Comparison of ENCODE assay signal across 8 cellular contexts in genomic region chr9:83583151-83584014, GRCh38. TPM values are rescaled to one million over a fixed set of nuclear protein-coding genes. Genes with fewer than 3 reads are reported as not detected.
A peak's percentile ranks its signal among the peaks of the same experiment; 100 is the strongest.
DNase-seq lines count a peak whose midpoint lies in the region; ATAC-seq, FAIRE-seq and TF ChIP-seq lines count a peak whose summit lies in the region.

No MANE protein-coding gene starts in this region.

- H3K36me3 ChIP-seq in GM12878 (ENCODE audit: control insufficient read depth in 2 of 2, insufficient read depth in 2 of 2, low read length in 1 of 2): no peaks in the 10 kb centered on the region
- H3K36me3 ChIP-seq in iPS DF 6.9 (ENCODE audit: control insufficient read depth, insufficient read depth, low read length): no peaks in the 10 kb centered on the region

- 40% methylated on average over 6 of the region's 6 CpGs for WGBS in GM12878 (ENCODE audit: insufficient coverage, insufficient replicate concordance, low lambda C conversion rate, missing lambda C conversion rate)
- whole genome bisulfite sequencing in iPS DF 6.9 (ENCODE audit: insufficient coverage, insufficient read length): no CpG with 5 or more reads among the region's 6 CpGs

- H3K9me3 Mint-ChIP-seq in activated T-helper 17 cell treated with anti-CD3 and anti-CD28 coated beads, Interleukin-2, amount 50 U/mL, for 72 hours: no peaks in the 10 kb centered on the region

- in situ Hi-C loops in G401 (cut with HindIII; ENCODE audit: low sequenced_read_pairs) (no loop called here), GM12878 (cut with MboI) (no loop called here)

- DNase-seq in A172 (ENCODE audit: low spot score) (peak; percentile 69), G401 (ENCODE audit: low spot score) (peak; percentile 31), NCI-H82 treated with DMSO at 0.1 percent for 48 hours (lab: John Stamatoyannopoulos, UW; ENCODE audit: unreplicated experiment) (peak; percentile 4), GM12878 (ENCODE audit: low read depth, low spot score) (no peak), iPS DF 6.9 (ENCODE audit: low read depth, low spot score) (peak; percentile 61)
- peak; percentile 5 to 6 for DNase-seq in stimulated activated CD4-positive, alpha-beta T cell treated with anti-CD3 and anti-CD28 coated beads, Interleukin-2, amount 100 ng/mL, for 48 hours

- peak; percentile 88 for ATAC-seq in HG02798 (IDR thresholded peaks at IDR 0.05; ENCODE audit: poor library complexity, unreplicated experiment)
- peak; percentile 89 for ATAC-seq in GM12878
- no peak for ATAC-seq in activated T-helper 17 cell treated with anti-CD3 and anti-CD28 coated beads, Interleukin-2, amount 50 U/mL, for 72 hours (replicated peaks)

- RAD21 ChIA-PET in GM12878 (lab: Charles Lee; ENCODE audit: unreplicated experiment): no interaction called here

- no peaks in the 10 kb centered on the region for H3K36me3 Mint-ChIP-seq in activated T-helper 17 cell treated with anti-CD3 and anti-CD28 coated beads, Interleukin-2, amount 50 U/mL, for 72 hours (ENCODE audit: low read depth)

- no peaks in the 10 kb centered on the region for H3K27me3 Mint-ChIP-seq in activated T-helper 17 cell treated with anti-CD3 and anti-CD28 coated beads, Interleukin-2, amount 50 U/mL, for 72 hours

- peak; percentile 54 to 65 (median 56); a peak in 5 of 6 replicates for TF ChIP-seq CTCF in GM12878 (IDR thresholded peaks at IDR 0.05 in 2 of 3, conservative IDR thresholded peaks at IDR 0.05 in 1 of 3; ENCODE audit: control insufficient read depth in 2 of 3, extremely low read depth in 1 of 3, insufficient read depth in 1 of 3, low read depth in 3 of 3, low read length in 3 of 3)

- H3K4me2 ChIP-seq in GM12878 (ENCODE audit: control insufficient read depth, insufficient read depth): no peak overlapping the region

- no peaks in the 10 kb centered on the region for H3K79me2 ChIP-seq in GM12878 (ENCODE audit: control insufficient read depth, insufficient read depth, low read length)

- no peaks in the 10 kb centered on the region for H3K4me1 ChIP-seq in GM12878 (ENCODE audit: control insufficient read depth, insufficient read depth, low read length)
- H3K4me1 ChIP-seq in iPS DF 6.9 (ENCODE audit: control insufficient read depth, insufficient read depth, low read length): no peaks in the 10 kb centered on the region

- no peaks in the 10 kb centered on the region for H3K4me1 Mint-ChIP-seq in activated T-helper 17 cell treated with anti-CD3 and anti-CD28 coated beads, Interleukin-2, amount 50 U/mL, for 72 hours

- POLR2A ChIA-PET in GM12878 (lab: Charles Lee): no interaction called here

- no peak for TF ChIP-seq POLR2A in GM12878 (IDR thresholded peaks at IDR 0.05; ENCODE audit: low read depth, low read length)

- no peak overlapping the region for H3K4me3 Mint-ChIP-seq in activated T-helper 17 cell treated with anti-CD3 and anti-CD28 coated beads, Interleukin-2, amount 50 U/mL, for 72 hours

- H3K27ac Mint-ChIP-seq in activated T-helper 17 cell treated with anti-CD3 and anti-CD28 coated beads, Interleukin-2, amount 50 U/mL, for 72 hours: no peak overlapping the region

- H3K4me3 ChIP-seq in GM12878: no peak overlapping the region
- H3K4me3 ChIP-seq in iPS DF 6.9 (ENCODE audit: low read length): no peak overlapping the region

- intact Hi-C loops in GM12878 (cut with micrococcal nuclease; ENCODE audit: unreplicated experiment): no loop called here

- H3K27ac ChIP-seq in GM12878 (ENCODE audit: control insufficient read depth, insufficient read depth) (no peak overlapping the region), iPS DF 6.9 (ENCODE audit: low read length) (no peak overlapping the region)

- CTCF ChIA-PET in GM12878 (lab: Yijun Ruan, JAX): interaction anchor here (0.6 to 2.4 kb wide), 4 partner anchors 40 to 382 kb away, joined by 3 to 6 read pairs (median 3); no protein-coding TSS in a partner anchor

- no peak for FAIRE-seq in GM12878 (lab: Jason Lieb, UNC)

- no peak overlapping the region for H2AFZ ChIP-seq in GM12878 (ENCODE audit: control insufficient read depth, low read depth, low read length)

- H3K27me3 ChIP-seq in GM12878 (replicated peaks in 1 of 2; ENCODE audit: control insufficient read depth in 2 of 2, insufficient read depth in 2 of 2, low read length in 1 of 2) (no peaks in the 10 kb centered on the region), iPS DF 6.9 (ENCODE audit: control insufficient read depth, insufficient read depth, low read length) (no peaks in the 10 kb centered on the region)

- no peak for TF ChIP-seq EP300 in GM12878 (IDR thresholded peaks at IDR 0.05; ENCODE audit: borderline replicate concordance in 1 of 2, control insufficient read depth in 1 of 2, low read depth in 2 of 2, low read length in 2 of 2)

- H3K9ac ChIP-seq in GM12878 (ENCODE audit: control insufficient read depth, insufficient read depth, low read length): no peak overlapping the region

- SMC1A ChIA-PET in GM12878 (lab: Charles Lee; ENCODE audit: uncharacterized antibody, unreplicated experiment): no interaction called here

- H3K9me3 ChIP-seq in GM12878 (replicated peaks; ENCODE audit: control insufficient read depth, insufficient read depth, low read length): no peaks in the 10 kb centered on the region; the same call in 2 of the 3 replicates
- H3K9me3 ChIP-seq in iPS DF 6.9 (ENCODE audit: control insufficient read depth, insufficient read depth, low read length): no peaks in the 10 kb centered on the region

- no peaks in the 10 kb centered on the region for H4K20me1 ChIP-seq in GM12878 (ENCODE audit: control insufficient read depth, insufficient read depth)

- no TSS peak for BruUV-seq in GM12878 (replicated peaks; lab: Mats Ljungman, UMichigan)

- TF ChIP-seq RAD21 in GM12878 (IDR thresholded peaks at IDR 0.05; ENCODE audit: insufficient read depth, low read depth, low read length): peak; percentile 60

TF ChIP-seq in GM12878, 131 proteins besides CTCF, POLR2A, EP300 and RAD21:
- no peak for TF ChIP-seq TCF7 (IDR thresholded peaks at IDR 0.05; ENCODE audit: borderline replicate concordance)
- peak; percentile 62; the same call in 1 of the 2 replicates for TF ChIP-seq SMC3 (IDR thresholded peaks at IDR 0.05; ENCODE audit: borderline replicate concordance, low read length)

RNA-seq across cellular contexts. Expression of gene IDNK, which starts 39.6 kb away (rescaled TPM):
- 11.5 and 14.1 TPM in 2 replicates for total RNA-seq in A172 (2014; rRNA removed; shearing (Covaris generic))
- 1.8 and 3.8 TPM in 2 replicates for total RNA-seq in G401 (2014; rRNA removed; shearing (Covaris generic))
- total RNA-seq in GM12878 (2013; cell fraction: nucleolus; rRNA removed): 4.3 and 5.1 TPM in 2 replicates
- total RNA-seq in GM12878 (2014; rRNA removed) (10.6 and 12.0 TPM in 2 replicates), GM12878 (2014; rRNA removed; fragmentation: Illumina TruSeq; extraction: Trizol) (8.5 and 11.1 TPM in 2 replicates), GM12878 (2021) (7.0 and 7.7 TPM in 2 replicates)
- 11.5 TPM for polyA plus RNA-seq in GM12878 (2011; ENCODE audit: low read depth)
- polyA plus RNA-seq in GM12878 (2011; rRNA removed) (8.9 and 14.2 TPM in 2 replicates), GM12878 (2014; fragmentation: Illumina TruSeq; extraction: Trizol) (10.6 and 15.2 TPM in 2 replicates), GM12878 (2014; fragmentation: Nextera tagmentation; extraction: Ambion mirVana) (1 to 10 TPM; 8.7 to 8.9 TPM), GM12878 (2014; rRNA removed) (11.0 TPM in 2 replicates), GM12878 (2016; fragmentation: Nextera tagmentation; extraction: Ambion mirVana) (10 to 100 TPM; 18.3 to 19.1 TPM)
- 5.7 and 5.8 TPM in 2 replicates for polyA plus RNA-seq in GM12878 (2011; cell fraction: cytosol; rRNA removed)
- 3.8 and 4.7 TPM in 2 replicates for polyA plus RNA-seq in GM12878 (2011; cell fraction: nucleus; rRNA removed)
- polyA plus RNA-seq in GM12878 (2012): 10.4 and 10.9 TPM in 2 replicates
- polyA minus RNA-seq in GM12878 (2011; rRNA and poly(A)+ RNA removed): 2.2 and 3.0 TPM in 2 replicates
- not detected in 2 replicates for polyA minus RNA-seq in GM12878 (2011; cell fraction: cytosol; rRNA and poly(A)+ RNA removed)
- 1.7 and 3.1 TPM in 2 replicates for polyA minus RNA-seq in GM12878 (2011; cell fraction: nucleus; rRNA and poly(A)+ RNA removed)
- total RNA-seq in activated T-helper 17 cell treated with anti-CD3 and anti-CD28 coated beads, Interleukin-2, amount 50 U/mL, for 72 hours: 1 to 10 TPM; 2.9 to 3.5 TPM

RNA-seq across cellular contexts. Expression of gene FRMD3, which starts 45.2 kb away (rescaled TPM):
- total RNA-seq in A172 (2014; rRNA removed; shearing (Covaris generic)): 0.96 and 6.2 TPM in 2 replicates
- 0.06 TPM in 1 of 2 replicates, not detected in the other for total RNA-seq in G401 (2014; rRNA removed; shearing (Covaris generic))
- 3.1 and 3.4 TPM in 2 replicates for total RNA-seq in GM12878 (2013; cell fraction: nucleolus; rRNA removed)
- total RNA-seq in GM12878 (2014; rRNA removed) (0.11 and 0.28 TPM in 2 replicates), GM12878 (2014; rRNA removed; fragmentation: Illumina TruSeq; extraction: Trizol) (0.14 and 0.22 TPM in 2 replicates), GM12878 (2021) (0.21 and 0.29 TPM in 2 replicates)
- polyA plus RNA-seq in GM12878 (2011; ENCODE audit: low read depth): 0.07 TPM
- polyA plus RNA-seq in GM12878 (2011; rRNA removed) (0.68 and 1.1 TPM in 2 replicates), GM12878 (2014; fragmentation: Illumina TruSeq; extraction: Trizol) (0.10 and 0.38 TPM in 2 replicates), GM12878 (2014; fragmentation: Nextera tagmentation; extraction: Ambion mirVana) (under 1 TPM in 1 of 2 experiments, not detected in 1; 0.04 TPM), GM12878 (2014; rRNA removed) (0.10 and 0.18 TPM in 2 replicates), GM12878 (2016; fragmentation: Nextera tagmentation; extraction: Ambion mirVana) (under 1 TPM; 0.09 to 0.29 TPM)
- polyA plus RNA-seq in GM12878 (2011; cell fraction: cytosol; rRNA removed): 0.39 and 0.64 TPM in 2 replicates
- 0.51 and 0.79 TPM in 2 replicates for polyA plus RNA-seq in GM12878 (2011; cell fraction: nucleus; rRNA removed)
- 0.11 and 0.31 TPM in 2 replicates for polyA plus RNA-seq in GM12878 (2012)
- polyA minus RNA-seq in GM12878 (2011; rRNA and poly(A)+ RNA removed): 2.9 and 3.4 TPM in 2 replicates
- polyA minus RNA-seq in GM12878 (2011; cell fraction: cytosol; rRNA and poly(A)+ RNA removed): 0.40 and 0.73 TPM in 2 replicates
- 1.8 and 3.2 TPM in 2 replicates for polyA minus RNA-seq in GM12878 (2011; cell fraction: nucleus; rRNA and poly(A)+ RNA removed)
- total RNA-seq in activated T-helper 17 cell treated with anti-CD3 and anti-CD28 coated beads, Interleukin-2, amount 50 U/mL, for 72 hours: under 1 TPM; 0.17 to 0.82 TPM
